ENCODE assay signal across 21 cellular contexts in the genomic region with DNA sequence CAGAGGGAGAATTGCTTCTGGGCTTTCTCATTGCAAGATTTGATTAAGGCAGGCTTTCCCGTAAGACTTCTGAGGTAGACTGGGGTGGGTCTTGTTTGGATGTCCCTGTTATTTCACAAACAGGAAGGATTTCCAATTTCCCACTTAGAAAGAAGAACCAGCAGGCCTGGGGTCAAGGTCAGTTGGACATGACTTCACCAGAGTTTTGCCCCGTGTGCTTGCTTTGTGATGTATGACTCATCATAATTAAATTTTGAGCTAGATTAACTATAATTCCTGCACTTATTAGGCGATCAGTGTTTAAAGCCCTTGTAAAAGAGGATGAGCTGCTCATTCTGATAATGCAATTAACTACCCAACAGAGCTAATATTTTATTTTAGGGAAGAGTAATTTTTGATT. TPM values are rescaled to one million over a fixed set of nuclear protein-coding genes. Genes with fewer than 3 reads are reported as not detected.
"Had no signal": no experiment of that assay in that cellular context is flagged by ENCODE, and none has a peak within 500 bp of the region (broad histone marks: within the 10 kb centered on the region; RNA-seq: fewer than 3 reads in every experiment).

No MANE protein-coding gene starts in this region.

- H3K27ac Mint-ChIP-seq: T-cell; T-helper 1 cell treated with Interleukin-12 subunit alpha and Interleukin-12 subunit beta and Interleukin-4 antibody, amounts not matched to agents 30 μg/mL and 1 μg/mL, for 36 hours had no signal

- DNase-seq: Karpas-422, KG1, MG63, NCI-H1092 treated with DMSO at 0.1 percent for 48 hours, NCI-H1436, NCI-H187, NCI-H2029 treated with DMSO at 0.1 percent for 48 hours, NCI-H2171 treated with DMSO at 0.1 percent for 48 hours, NCI-H345, NCI-H446 treated with DMSO at 0.1 percent for 48 hours, NCI-H510A treated with DMSO at 0.1 percent for 48 hours, NCI-H526, PC-3, SHP77, SW 1271, T-cell had no signal

- H3K4me3 Mint-ChIP-seq: T-cell; T-helper 1 cell treated with Interleukin-12 subunit alpha and Interleukin-12 subunit beta and Interleukin-4 antibody, amounts not matched to agents 30 μg/mL and 1 μg/mL, for 36 hours had no signal

- H3K27ac ChIP-seq: RWPE1 had no signal

- H3K4me3 ChIP-seq: MG63 had no signal

- H3K27me3 ChIP-seq: MG63 had no signal

- H3K4me1 Mint-ChIP-seq: T-cell had no signal

- H3K36me3 ChIP-seq: MG63 had no signal

- H3K9me3 Mint-ChIP-seq: T-helper 1 cell treated with Interleukin-12 subunit alpha and Interleukin-12 subunit beta and Interleukin-4 antibody, amounts not matched to agents 30 μg/mL and 1 μg/mL, for 36 hours had no signal

- H3K9me3 ChIP-seq: MG63 had no signal

- H3K36me3 Mint-ChIP-seq: T-cell had no signal

- ATAC-seq: Panc1, PC-3, T-cell had no signal

RNA-seq across cellular contexts. Expression of a gene that starts 32.8 kb away (rescaled TPM):
- total RNA-seq: HT1080, PC-3, SK-MEL-5, T-cell had no signal
